In genomic region chr1:206736878-206737728, GRCh38 we compare ENCODE assay signal across 10 cellular contexts. TPM values are rescaled to one million over a fixed set of nuclear protein-coding genes. Genes with fewer than 3 reads are reported as not detected.
A peak's percentile ranks its signal among the peaks of the same experiment; 100 is the strongest.
DNase-seq lines count a peak whose midpoint lies in the region; ATAC-seq and TF ChIP-seq lines count a peak whose summit lies in the region.
"Had no signal": no experiment of that assay in that cellular context is flagged by ENCODE, and none has a peak within 500 bp of the region (broad histone marks: within the 10 kb centered on the region; RNA-seq: fewer than 3 reads in every experiment).

No MANE protein-coding gene starts in this region.

- peak overlapping the region in 1 of 4 donors; percentile 49 for H3K4me3 Mint-ChIP-seq in IgD-negative memory B cell
- H3K4me3 Mint-ChIP-seq in activated B cell treated with CpG ODN at 0.5 μM for 24 hours = no peak overlapping the region
- H3K4me3 Mint-ChIP-seq: HFFc6 had no signal

- H3K36me3 Mint-ChIP-seq in IgD-negative memory B cell (peaks cover 5% of the 10 kb centered on the region), activated B cell treated with CpG ODN at 0.5 μM for 24 hours (ENCODE audit: low read depth) (peaks cover 35% of the 10 kb centered on the region)

- no peak overlapping the region for H3K4me3 ChIP-seq in spleen

- H3K9me3 ChIP-seq in spleen = no peaks in the 10 kb centered on the region

- TF ChIP-seq CTCF in activated B cell treated with CpG ODN at 0.5 μM for 24 hours (IDR thresholded peaks at IDR 0.05) (no peak), spleen (IDR thresholded peaks at IDR 0.05 in 8 of 11, conservative IDR thresholded peaks at IDR 0.05 in 3 of 11) (no peak)

- H3K27ac ChIP-seq in spleen = peak overlapping the region in 7 of 8 donors; percentile 13 to 77 (median 65)

- intact Hi-C loops in activated B cell treated with CpG ODN at 0.5 μM for 24 hours (cut with micrococcal nuclease) (no loop called here), spleen (cut with DNase I; ENCODE audit: low total_unique reads) (no loop called here)

- POLR2A ChIA-PET in activated B cell treated with CpG ODN at 0.5 μM for 24 hours (lab: Charles Lee) = interaction anchor here (0.6 to 2.6 kb wide), 4 partner anchors 49 to 184 kb away, joined by 3 to 18 read pairs (median 6); no protein-coding TSS in a partner anchor

- CTCF ChIA-PET in activated B cell treated with CpG ODN at 0.5 μM for 24 hours (lab: Charles Lee) = interaction anchor here (0.7 to 7.6 kb wide), 11 partner anchors 10 to 195 kb away, joined by 3 to 252 read pairs (median 4); partner anchors contain the start of genes IL19 and IL20

- H3K4me1 Mint-ChIP-seq in IgD-negative memory B cell = peaks cover 43 to 56% (median 55%) of the 10 kb centered on the region in 3 donors
- peaks cover 67% of the 10 kb centered on the region for H3K4me1 Mint-ChIP-seq in activated B cell treated with CpG ODN at 0.5 μM for 24 hours

- H3K27ac Mint-ChIP-seq in IgD-negative memory B cell (peak overlapping the region; percentile 18 to 97 (median 80)), activated B cell treated with CpG ODN at 0.5 μM for 24 hours (peak overlapping the region; percentile 83)
- H3K27ac Mint-ChIP-seq: HFFc6 had no signal

- DNase-seq in activated B cell treated with CpG ODN at 0.5 μM for 24 hours (no peak), spleen (no peak), CD1c-positive myeloid dendritic cell (ENCODE audit: extremely low spot score) (no peak), inferior parietal cortex (ENCODE audit: extremely low spot score) (no peak), NCI-H226 (no peak)
- DNase-seq in central memory CD4-positive, alpha-beta T cell = peak; percentile 80
- DNase-seq: HFFc6, posterior cingulate gyrus had no signal

- H3K9me3 Mint-ChIP-seq in IgD-negative memory B cell (no peaks in the 10 kb centered on the region), activated B cell treated with CpG ODN at 0.5 μM for 24 hours (no peaks in the 10 kb centered on the region)
- H3K9me3 Mint-ChIP-seq: HFFc6 had no signal

- H3K4me1 ChIP-seq in spleen = peaks cover 23 to 91% (median 65%) of the 10 kb centered on the region in 6 donors

- ATAC-seq in activated B cell treated with CpG ODN at 0.5 μM for 24 hours (ENCODE audit: low read depth) = no peak

- no peak for TF ChIP-seq POLR2A in spleen (IDR thresholded peaks at IDR 0.05)

- H3K36me3 ChIP-seq in spleen = peaks cover 0 to 58% (median 20%) of the 10 kb centered on the region in 6 donors

- H3K27me3 Mint-ChIP-seq in IgD-negative memory B cell = peaks cover 2% of the 10 kb centered on the region
- no peaks in the 10 kb centered on the region for H3K27me3 Mint-ChIP-seq in activated B cell treated with CpG ODN at 0.5 μM for 24 hours

- 58 to 76% (median 69%) methylated on average over 12 to 14 of the region's 14 CpGs for WGBS in spleen, 5 donors

- no peaks in the 10 kb centered on the region for H3K27me3 ChIP-seq in spleen (replicated peaks in 1 of 7)

RNA-seq across cellular contexts. Expression of gene IL19, which starts 33.5 kb away (rescaled TPM):
- polyA plus RNA-seq in IgD-negative memory B cell (not detected), spleen (under 1 TPM in 2 of 3 donors, not detected in 1; 0.09 to 0.12 TPM)
- total RNA-seq in activated B cell treated with CpG ODN at 0.5 μM for 24 hours (not detected in 2 replicates), spleen (1 to 10 TPM in 1 of 7 donors, not detected in 6; 2.2 TPM)
- total RNA-seq: HFFc6, kidney epithelial cell had no signal

RNA-seq across cellular contexts. Expression of gene IL10, which starts 35.2 kb away (rescaled TPM):
- polyA plus RNA-seq in IgD-negative memory B cell = 0.56 TPM
- total RNA-seq in activated B cell treated with CpG ODN at 0.5 μM for 24 hours = 2.8 and 3.4 TPM in 2 replicates
- total RNA-seq in spleen = 10 to 100 TPM in 1 of 7 donors, 1 to 10 TPM in 6; 3.0 to 23.2 (median 6.2) TPM
- polyA plus RNA-seq in spleen = 1 to 10 TPM; 3.8 to 5.7 (median 4.4) TPM
- total RNA-seq: HFFc6, kidney epithelial cell had no signal

RNA-seq across cellular contexts. Expression of gene MAPKAPK2, which starts 52.4 kb away (rescaled TPM):
- polyA plus RNA-seq in IgD-negative memory B cell (4.1 TPM), spleen (10 to 100 TPM; 42.2 to 68.1 (median 53.4) TPM)
- total RNA-seq in activated B cell treated with CpG ODN at 0.5 μM for 24 hours (71.2 and 72.1 TPM in 2 replicates), spleen (100 to 1,000 TPM in 5 of 7 donors, 10 to 100 TPM in 2; 82.0 to 129 (median 104) TPM)
